ENCODE assay signal across 1 cellular context in the genomic region with DNA sequence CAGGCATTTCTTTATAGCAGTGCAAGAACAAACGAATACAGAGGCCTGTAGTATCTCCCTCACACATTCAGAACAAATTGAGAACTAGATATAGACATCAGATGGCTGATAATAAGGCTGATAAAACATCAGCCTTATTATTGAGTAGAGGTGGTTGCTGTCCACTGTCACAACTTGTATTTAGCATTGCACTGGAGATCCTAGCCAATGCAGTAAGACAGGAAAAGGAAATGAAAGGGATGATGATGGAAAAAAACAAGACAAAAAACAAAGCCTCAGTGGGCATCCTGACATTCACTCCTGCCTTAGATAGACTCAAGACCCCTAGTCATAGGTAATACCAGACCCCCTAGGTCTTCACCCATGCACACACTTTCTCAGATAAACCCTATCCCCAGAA.
TF ChIP-seq lines count a peak whose summit lies in the region.

No MANE protein-coding gene starts in this region.

TF ChIP-seq in HEK293, 187 proteins besides CTCF, POLR2A, EP300 and RAD21 (continued from another document):
- TF ChIP-seq, protein P1, sequence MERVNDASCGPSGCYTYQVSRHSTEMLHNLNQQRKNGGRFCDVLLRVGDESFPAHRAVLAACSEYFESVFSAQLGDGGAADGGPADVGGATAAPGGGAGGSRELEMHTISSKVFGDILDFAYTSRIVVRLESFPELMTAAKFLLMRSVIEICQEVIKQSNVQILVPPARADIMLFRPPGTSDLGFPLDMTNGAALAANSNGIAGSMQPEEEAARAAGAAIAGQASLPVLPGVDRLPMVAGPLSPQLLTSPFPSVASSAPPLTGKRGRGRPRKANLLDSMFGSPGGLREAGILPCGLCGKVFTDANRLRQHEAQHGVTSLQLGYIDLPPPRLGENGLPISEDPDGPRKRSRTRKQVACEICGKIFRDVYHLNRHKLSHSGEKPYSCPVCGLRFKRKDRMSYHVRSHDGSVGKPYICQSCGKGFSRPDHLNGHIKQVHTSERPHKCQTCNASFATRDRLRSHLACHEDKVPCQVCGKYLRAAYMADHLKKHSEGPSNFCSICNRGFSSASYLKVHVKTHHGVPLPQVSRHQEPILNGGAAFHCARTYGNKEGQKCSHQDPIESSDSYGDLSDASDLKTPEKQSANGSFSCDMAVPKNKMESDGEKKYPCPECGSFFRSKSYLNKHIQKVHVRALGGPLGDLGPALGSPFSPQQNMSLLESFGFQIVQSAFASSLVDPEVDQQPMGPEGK (tag by site-specific recombination; IDR thresholded peaks at IDR 0.05): no peak
TF ChIP-seq in HEK293: peak in this region for 1.
